12 cellular contexts compared by ENCODE assay signal in genomic region chr17:5430413-5430999, GRCh38. TPM values are rescaled to one million over a fixed set of nuclear protein-coding genes. Genes with fewer than 3 reads are reported as not detected.
DNase-seq lines count a peak whose midpoint lies in the region; ATAC-seq and TF ChIP-seq lines count a peak whose summit lies in the region.
"Had no signal": no experiment of that assay in that cellular context is flagged by ENCODE, and none has a peak within 500 bp of the region (broad histone marks: within the 10 kb centered on the region; RNA-seq: fewer than 3 reads in every experiment).

No MANE protein-coding gene starts in this region.

- CTCF ChIA-PET in activated naive CD4-positive, alpha-beta T cell treated with anti-CD3 and anti-CD28 coated beads for 36 hours (lab: Charles Lee): interaction anchor here (3.2 kb wide), 1 partner anchor 9 kb away, joined by 11 read pairs; the partner anchor contains the start of gene C1QBP

- no peak overlapping the region for H3K4me3 Mint-ChIP-seq in activated naive CD4-positive, alpha-beta T cell treated with anti-CD3 and anti-CD28 coated beads for 36 hours
- no peak overlapping the region for H3K4me3 Mint-ChIP-seq in central memory CD8-positive, alpha-beta T cell
- H3K4me3 Mint-ChIP-seq in stimulated activated memory B cell treated with anti-CD40 and anti-IgM and Interleukin-4, amounts not matched to agents 10 μg/mL and 1 μg/mL and 100 μg/mL, for 72 hours: no peak overlapping the region
- H3K4me3 Mint-ChIP-seq in chondrocyte (ENCODE audit: unreplicated experiment): no peak overlapping the region
- H3K4me3 Mint-ChIP-seq: activated T-cell treated with anti-CD3 and anti-CD28 coated beads, Interleukin-2, amount 50 U/mL, for 4 hours had no signal

- TF ChIP-seq CTCF in chondrocyte (IDR thresholded peaks at IDR 0.05): no peak

- intact Hi-C loops in activated naive CD4-positive, alpha-beta T cell treated with anti-CD3 and anti-CD28 coated beads for 36 hours (cut with micrococcal nuclease): no loop called here

- H3K27ac Mint-ChIP-seq in activated naive CD4-positive, alpha-beta T cell treated with anti-CD3 and anti-CD28 coated beads for 36 hours: peak overlapping the region; percentile 77
- H3K27ac Mint-ChIP-seq in central memory CD8-positive, alpha-beta T cell (ENCODE audit: low read depth): peak overlapping the region; percentile 39
- H3K27ac Mint-ChIP-seq in stimulated activated memory B cell treated with anti-CD40 and anti-IgM and Interleukin-4, amounts not matched to agents 10 μg/mL and 1 μg/mL and 100 μg/mL, for 72 hours: peak overlapping the region; percentile 11
- no peak overlapping the region for H3K27ac Mint-ChIP-seq in chondrocyte (ENCODE audit: unreplicated experiment)

- no peaks in the 10 kb centered on the region for H3K27me3 Mint-ChIP-seq in activated naive CD4-positive, alpha-beta T cell treated with anti-CD3 and anti-CD28 coated beads for 36 hours (ENCODE audit: low read depth)
- H3K27me3 Mint-ChIP-seq in central memory CD8-positive, alpha-beta T cell: no peaks in the 10 kb centered on the region
- H3K27me3 Mint-ChIP-seq in stimulated activated memory B cell treated with anti-CD40 and anti-IgM and Interleukin-4, amounts not matched to agents 10 μg/mL and 1 μg/mL and 100 μg/mL, for 72 hours: no peaks in the 10 kb centered on the region
- H3K27me3 Mint-ChIP-seq in chondrocyte (ENCODE audit: low read depth): no peaks in the 10 kb centered on the region

- no peaks in the 10 kb centered on the region for H3K9me3 Mint-ChIP-seq in activated naive CD4-positive, alpha-beta T cell treated with anti-CD3 and anti-CD28 coated beads for 36 hours
- no peaks in the 10 kb centered on the region for H3K9me3 Mint-ChIP-seq in central memory CD8-positive, alpha-beta T cell
- no peaks in the 10 kb centered on the region for H3K9me3 Mint-ChIP-seq in stimulated activated memory B cell treated with anti-CD40 and anti-IgM and Interleukin-4, amounts not matched to agents 10 μg/mL and 1 μg/mL and 100 μg/mL, for 72 hours
- H3K9me3 Mint-ChIP-seq in chondrocyte (ENCODE audit: low read depth): no peaks in the 10 kb centered on the region
- H3K9me3 Mint-ChIP-seq: activated T-cell treated with anti-CD3 and anti-CD28 coated beads, Interleukin-2, amount 50 U/mL, for 4 hours had no signal

- H3K36me3 Mint-ChIP-seq in activated naive CD4-positive, alpha-beta T cell treated with anti-CD3 and anti-CD28 coated beads for 36 hours (ENCODE audit: low read depth): peaks cover 45% of the 10 kb centered on the region
- peaks cover 70% of the 10 kb centered on the region for H3K36me3 Mint-ChIP-seq in central memory CD8-positive, alpha-beta T cell (ENCODE audit: insufficient read depth)
- H3K36me3 Mint-ChIP-seq in stimulated activated memory B cell treated with anti-CD40 and anti-IgM and Interleukin-4, amounts not matched to agents 10 μg/mL and 1 μg/mL and 100 μg/mL, for 72 hours: peaks cover 74% of the 10 kb centered on the region
- H3K36me3 Mint-ChIP-seq in chondrocyte (ENCODE audit: low read depth): peaks cover 34% of the 10 kb centered on the region

- DNase-seq in activated naive CD4-positive, alpha-beta T cell treated with anti-CD3 and anti-CD28 coated beads for 36 hours: no peak
- no peak for DNase-seq in activated naive CD4-positive, alpha-beta T cell treated with anti-CD3 and anti-CD28 coated beads, Interleukin-2, amount 50 U/mL, for 16 hours
- DNase-seq in central memory CD8-positive, alpha-beta T cell (ENCODE audit: low spot score in 2 of 2): no peak
- DNase-seq in left lobe of liver (ENCODE audit: low spot score) (no peak), chondrocyte (ENCODE audit: low spot score) (no peak)
- DNase-seq: activated CD4-positive, CD25-positive, alpha-beta regulatory T cell; activated T-cell treated with anti-CD3 and anti-CD28 coated beads, Interleukin-2, amount 50 U/mL, for 4 hours; effector CD4-positive, alpha-beta T cell; NCI-H1436 treated with DMSO at 0.1 percent for 48 hours; spleen had no signal

- H3K4me1 Mint-ChIP-seq in activated naive CD4-positive, alpha-beta T cell treated with anti-CD3 and anti-CD28 coated beads for 36 hours (ENCODE audit: low read depth): peaks cover 16% of the 10 kb centered on the region
- peaks cover 6% of the 10 kb centered on the region for H3K4me1 Mint-ChIP-seq in central memory CD8-positive, alpha-beta T cell
- H3K4me1 Mint-ChIP-seq in stimulated activated memory B cell treated with anti-CD40 and anti-IgM and Interleukin-4, amounts not matched to agents 10 μg/mL and 1 μg/mL and 100 μg/mL, for 72 hours: peaks cover 30% of the 10 kb centered on the region
- H3K4me1 Mint-ChIP-seq in chondrocyte (ENCODE audit: low read depth): no peaks in the 10 kb centered on the region

- no peak for ATAC-seq in central memory CD8-positive, alpha-beta T cell (replicated peaks; ENCODE audit: extremely low read depth, poor library complexity, severe bottlenecking)
- no peak for ATAC-seq in stimulated activated memory B cell treated with anti-CD40 and anti-IgM and Interleukin-4, amounts not matched to agents 10 μg/mL and 1 μg/mL and 100 μg/mL, for 72 hours
- ATAC-seq in left lobe of liver: no peak
- ATAC-seq: gastroesophageal sphincter had no signal

RNA-seq across cellular contexts. Expression of gene C1QBP, which starts 8.4 kb away (rescaled TPM):
- total RNA-seq in activated naive CD4-positive, alpha-beta T cell treated with anti-CD3 and anti-CD28 coated beads for 36 hours: 100 to 1,000 TPM; 435 to 460 TPM
- total RNA-seq in left lobe of liver (71.8 TPM), chondrocyte (65.6 to 82.8 TPM (median 71.3 TPM) in 3 replicates)

RNA-seq across cellular contexts. Expression of gene RPAIN, which starts 10.5 kb away (rescaled TPM):
- total RNA-seq in activated naive CD4-positive, alpha-beta T cell treated with anti-CD3 and anti-CD28 coated beads for 36 hours: 10 to 100 TPM; 64.7 to 68.8 TPM
- total RNA-seq in left lobe of liver (15.6 TPM), chondrocyte (34.2 to 37.2 TPM (median 35.1 TPM) in 3 replicates)

RNA-seq across cellular contexts. Expression of gene NUP88, which starts 11.0 kb away (rescaled TPM):
- total RNA-seq in activated naive CD4-positive, alpha-beta T cell treated with anti-CD3 and anti-CD28 coated beads for 36 hours: 100 to 1,000 TPM; 115 to 131 TPM
- total RNA-seq in left lobe of liver (41.0 TPM), chondrocyte (29.2 to 51.8 TPM (median 34.1 TPM) in 3 replicates)

RNA-seq across cellular contexts. Expression of gene DHX33, which starts 38.3 kb away (rescaled TPM):
- 10 to 100 TPM; 15.9 to 17.1 TPM for total RNA-seq in activated naive CD4-positive, alpha-beta T cell treated with anti-CD3 and anti-CD28 coated beads for 36 hours
- total RNA-seq in left lobe of liver: 7.7 TPM
- total RNA-seq in chondrocyte: 12.7 to 16.6 TPM (median 13.7 TPM) in 3 replicates

RNA-seq across cellular contexts. Expression of gene DERL2, which starts 55.5 kb away (rescaled TPM):
- total RNA-seq in activated naive CD4-positive, alpha-beta T cell treated with anti-CD3 and anti-CD28 coated beads for 36 hours: 10 to 100 TPM; 40.7 to 46.4 TPM
- total RNA-seq in left lobe of liver (49.9 TPM), chondrocyte (71.8 to 84.9 TPM (median 74.9 TPM) in 3 replicates)
